8 cellular contexts compared by ENCODE assay signal in genomic region chr1:40040511-40041465, GRCh38. TPM values are rescaled to one million over a fixed set of nuclear protein-coding genes. Genes with fewer than 3 reads are reported as not detected.
DNase-seq lines count a peak whose midpoint lies in the region; ATAC-seq and TF ChIP-seq lines count a peak whose summit lies in the region.

TSS of gene CAP1 (plus strand) at chr1:40040729. CDS start at chr1:40059347, 18,618 bp downstream.

- peak; percentile 87 for TF ChIP-seq POLR2A in erythroblast (IDR thresholded peaks at IDR 0.05; ENCODE audit: low read length)

- in situ Hi-C loops in Panc1 (cut with HindIII; ENCODE audit: low pct_unique_long_range_greater_than_20kb, low sequenced_read_pairs): no loop called here

- POLR2A ChIA-PET in Panc1 (lab: Charles Lee): interaction anchor here (0.6 to 0.7 kb wide), 3 partner anchors 37 to 167 kb away, joined by 3 to 8 read pairs (median 3); no protein-coding TSS in a partner anchor

- H3K4me3 Mint-ChIP-seq in activated T-cell treated with anti-CD3 and anti-CD28 coated beads, Interleukin-2, amount 50 U/mL, for 4 hours: peak within 1 kb of the TSS; percentile 98

- no peak for TF ChIP-seq CTCF in Panc1 (IDR thresholded peaks at IDR 0.05)

- H3K4me1 Mint-ChIP-seq in activated T-cell treated with anti-CD3 and anti-CD28 coated beads, Interleukin-2, amount 50 U/mL, for 4 hours (ENCODE audit: low read depth): peaks cover 64% of the 10 kb centered on the region

- BruUV-seq in Panc1 (replicated peaks; lab: Mats Ljungman, UMichigan): TSS peak; percentile 87

- H3K4me1 ChIP-seq in Panc1 (ENCODE audit: control insufficient read depth, insufficient read depth, low read length) (peaks cover 20% of the 10 kb centered on the region), mucosa of stomach (ENCODE audit: control insufficient read depth, insufficient read depth, low read length) (peaks cover 32% of the 10 kb centered on the region)

- H3K9me3 Mint-ChIP-seq in activated T-cell treated with anti-CD3 and anti-CD28 coated beads, Interleukin-2, amount 50 U/mL, for 4 hours: no peaks in the 10 kb centered on the region

- DNase-seq in DMS153 (lab: John Stamatoyannopoulos, UW) (peak; percentile 100), Panc1 (ENCODE audit: low read depth, low spot score) (peak; percentile 89), erythroblast (lab: John Stamatoyannopoulos, UW) (peak; percentile 99)
- DNase-seq in Jurkat, Clone E6-1 (ENCODE audit: low read depth, low spot score): peak; percentile 96
- peak; percentile 100 for DNase-seq in activated T-cell treated with anti-CD3 and anti-CD28 coated beads, Interleukin-2, amount 50 U/mL, for 4 hours
- peak; percentile 99 for DNase-seq in stimulated activated CD8-positive, alpha-beta memory T cell treated with anti-CD3 and anti-CD28 coated beads, Interleukin-7, amount 100 ng/mL, for 24 hours (ENCODE audit: low read depth)

- peaks cover 16% of the 10 kb centered on the region for H3K36me3 Mint-ChIP-seq in activated T-cell treated with anti-CD3 and anti-CD28 coated beads, Interleukin-2, amount 50 U/mL, for 4 hours (ENCODE audit: insufficient read depth)

- CTCF ChIA-PET in Panc1 (lab: Charles Lee): no interaction called here

- no peaks in the 10 kb centered on the region for H3K27me3 ChIP-seq in Panc1 (ENCODE audit: control insufficient read depth, insufficient read depth, low read length)
- no peaks in the 10 kb centered on the region for H3K27me3 ChIP-seq in mucosa of stomach (ENCODE audit: control insufficient read depth, insufficient read depth, low read length)

- H3K9me3 ChIP-seq in Panc1 (ENCODE audit: control insufficient read depth, insufficient read depth, low read depth, low read length) (no peaks in the 10 kb centered on the region), mucosa of stomach (ENCODE audit: control insufficient read depth, low read length) (no peaks in the 10 kb centered on the region)

- peak within 1 kb of the TSS; percentile 81 for H3K4me3 ChIP-seq in Jurkat, Clone E6-1 (ENCODE audit: low read length)
- H3K4me3 ChIP-seq in Panc1 (ENCODE audit: low read depth in 2 of 2, low read length in 2 of 2): peak within 1 kb of the TSS; percentile 96 to 100
- peak within 1 kb of the TSS; percentile 96 for H3K4me3 ChIP-seq in mucosa of stomach (ENCODE audit: low read length)

- peak within 1 kb of the TSS; percentile 86 for H3K9ac ChIP-seq in mucosa of stomach (ENCODE audit: low read length)

- peak within 1 kb of the TSS; percentile 98 for H3K27ac ChIP-seq in Panc1 (ENCODE audit: low read length)

- H3K36me3 ChIP-seq in Panc1 (ENCODE audit: control insufficient read depth, insufficient read depth, low read length) (peaks cover 9% of the 10 kb centered on the region; the same call in 1 of the 2 replicates), mucosa of stomach (ENCODE audit: control insufficient read depth, insufficient read depth, low read length) (no peaks in the 10 kb centered on the region)

- intact Hi-C loops in Panc1 (cut with micrococcal nuclease; ENCODE audit: unreplicated experiment): no loop called here

- ATAC-seq in GM21619 (IDR thresholded peaks at IDR 0.05; ENCODE audit: unreplicated experiment) (peak; percentile 71), Panc1 (peak; percentile 97)
- peak; percentile 93 to 94 for ATAC-seq in activated T-cell treated with anti-CD3 and anti-CD28 coated beads, Interleukin-2, amount 50 U/mL, for 4 hours

- H3K27me3 Mint-ChIP-seq in activated T-cell treated with anti-CD3 and anti-CD28 coated beads, Interleukin-2, amount 50 U/mL, for 4 hours (ENCODE audit: low read depth): no peaks in the 10 kb centered on the region

RNA-seq across cellular contexts. Expression of gene CAP1, which starts in this region (rescaled TPM):
- 282 TPM for polyA plus RNA-seq in Jurkat, Clone E6-1 (2012; ENCODE audit: insufficient read depth, insufficient read length)
- 463 TPM for total RNA-seq in Panc1 (2021; ENCODE audit: unreplicated experiment)
- 319 TPM for polyA plus RNA-seq in Panc1 (2012; ENCODE audit: insufficient read length)
- 100 to 1,000 TPM; 349 to 426 (median 389) TPM for total RNA-seq in activated T-cell treated with anti-CD3 and anti-CD28 coated beads, Interleukin-2, amount 50 U/mL, for 4 hours

Comparison
In these comparisons a context has a peak if more than half of its experiments do, and no peak if none do; other contexts are left out.
1. Peak in every context shown above with its lines: DNase-seq, ATAC-seq, H3K4me3 ChIP-seq and H3K27ac ChIP-seq.